11 cellular contexts compared by ENCODE assay signal in the genomic region with DNA sequence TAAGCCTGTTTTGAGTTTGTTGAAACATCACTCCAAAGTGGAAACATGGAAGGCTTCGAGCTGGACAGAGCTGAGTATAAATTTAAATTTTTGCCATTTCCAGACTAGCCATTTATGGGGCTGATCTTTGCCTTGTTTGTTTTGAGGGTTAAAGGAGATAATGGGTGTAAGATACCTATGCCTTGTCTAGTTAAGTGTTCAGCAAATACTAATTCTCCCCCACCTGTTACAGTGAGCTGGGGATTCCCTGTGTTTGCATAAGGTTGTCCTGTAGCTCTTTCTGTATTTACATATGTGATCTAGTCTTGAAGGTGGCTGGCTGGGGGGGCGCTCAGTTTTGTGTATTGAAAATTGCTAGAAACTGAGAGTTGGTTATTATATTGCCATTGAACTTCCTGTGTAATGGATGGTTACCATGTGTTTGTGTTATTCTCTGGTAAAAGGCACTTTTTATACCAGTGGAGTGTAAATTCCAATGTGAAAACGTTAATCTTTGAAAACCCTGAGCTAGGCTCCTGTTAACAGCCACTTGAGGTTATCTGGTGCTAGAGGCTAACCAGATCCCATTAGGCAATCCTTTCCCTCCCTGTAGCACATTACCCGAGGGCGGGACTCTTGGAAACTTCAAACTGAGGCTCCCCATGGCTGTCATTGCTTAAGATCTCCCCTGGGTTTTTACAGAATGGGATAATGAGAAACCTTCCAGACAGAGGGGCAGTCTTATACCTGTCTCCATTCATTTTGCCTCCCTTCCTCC. TPM values are rescaled to one million over a fixed set of nuclear protein-coding genes. Genes with fewer than 3 reads are reported as not detected.
A peak's percentile ranks its signal among the peaks of the same experiment; 100 is the strongest.
DNase-seq lines count a peak whose midpoint lies in the region; ATAC-seq and TF ChIP-seq lines count a peak whose summit lies in the region.
"Had no signal": no experiment of that assay in that cellular context is flagged by ENCODE, and none has a peak within 500 bp of the region (broad histone marks: within the 10 kb centered on the region; RNA-seq: fewer than 3 reads in every experiment).

No MANE protein-coding gene starts in this region.

- H3K27ac ChIP-seq in RWPE1 (peak overlapping the region; percentile 62), lower lobe of right lung (no peak overlapping the region)

- no peak overlapping the region for H3K27ac Mint-ChIP-seq in Calu3 (ENCODE audit: unreplicated experiment)
- no peak overlapping the region for H3K27ac Mint-ChIP-seq in stimulated activated naive B cell treated with anti-CD40 and anti-IgM and Interleukin-4, amounts not matched to agents 10 μg/mL and 1 μg/mL and 100 μg/mL, for 72 hours
- H3K27ac Mint-ChIP-seq in natural killer cell: no peak overlapping the region
- H3K27ac Mint-ChIP-seq: T-helper 17 cell had no signal

- POLR2A ChIA-PET in RWPE1 (lab: Yijun Ruan, JAX; ENCODE audit: low non-redundant PET): no interaction called here

- peaks cover 58% of the 10 kb centered on the region for H3K4me1 Mint-ChIP-seq in Calu3 (ENCODE audit: low read depth, unreplicated experiment)
- peaks cover 0 to 4% of the 10 kb centered on the region in 2 donors for H3K4me1 Mint-ChIP-seq in stimulated activated naive B cell treated with anti-CD40 and anti-IgM and Interleukin-4, amounts not matched to agents 10 μg/mL and 1 μg/mL and 100 μg/mL, for 72 hours
- H3K4me1 Mint-ChIP-seq in natural killer cell: no peaks in the 10 kb centered on the region

- H3K27me3 ChIP-seq in lower lobe of right lung (ENCODE audit: low read depth): no peaks in the 10 kb centered on the region

- TF ChIP-seq CTCF in RWPE1 (conservative IDR thresholded peaks at IDR 0.05; ENCODE audit: low read depth) (no peak), lower lobe of right lung (IDR thresholded peaks at IDR 0.05) (no peak), Calu3 (IDR thresholded peaks at IDR 0.05; ENCODE audit: unreplicated experiment) (no peak), natural killer cell (IDR thresholded peaks at IDR 0.05) (no peak)

- H3K4me3 ChIP-seq in lower lobe of right lung: no peak overlapping the region
- H3K4me3 ChIP-seq: HAP-1, thoracic aorta had no signal

- no TSS peak for BruUV-seq in Calu3 (replicated peaks; lab: Mats Ljungman, UMichigan)

- CTCF ChIA-PET in RWPE1 (lab: Yijun Ruan, JAX) (interaction anchor here (1.2 kb wide), 1 partner anchor 124 kb away, joined by 3 read pairs; no protein-coding TSS in a partner anchor), Calu3 (lab: Charles Lee) (interaction anchor here (0.6 kb wide), 1 partner anchor 148 kb away, joined by 4 read pairs; no protein-coding TSS in a partner anchor)

- H3K4me3 Mint-ChIP-seq in Calu3 (ENCODE audit: low read depth, unreplicated experiment): no peak overlapping the region
- no peak overlapping the region for H3K4me3 Mint-ChIP-seq in stimulated activated naive B cell treated with anti-CD40 and anti-IgM and Interleukin-4, amounts not matched to agents 10 μg/mL and 1 μg/mL and 100 μg/mL, for 72 hours
- no peak overlapping the region for H3K4me3 Mint-ChIP-seq in natural killer cell
- H3K4me3 Mint-ChIP-seq: T-helper 17 cell had no signal

- H3K4me1 ChIP-seq in lower lobe of right lung: peaks cover 59% of the 10 kb centered on the region
- H3K4me1 ChIP-seq: HAP-1 had no signal

- DNase-seq in ELF-1 (ENCODE audit: low read depth, low spot score) (peak; percentile 85), RWPE1 (ENCODE audit: low spot score) (no peak), lower lobe of right lung (no peak), Calu3 (no peak), NOMO-1 treated with dmso at 0.1 percent for 144 hours (lab: John Stamatoyannopoulos, UW; ENCODE audit: unreplicated experiment) (no peak), natural killer cell (no peak)
- no peak for DNase-seq in stimulated activated naive B cell treated with anti-CD40 and anti-IgM and Interleukin-4, amounts not matched to agents 10 μg/mL and 1 μg/mL and 100 μg/mL, for 72 hours
- DNase-seq: T-helper 17 cell had no signal

- ATAC-seq in HG02884 (IDR thresholded peaks at IDR 0.05; ENCODE audit: unreplicated experiment): peak; percentile 44
- peak; percentile 78 to 87 for ATAC-seq in lower lobe of right lung
- no peak for ATAC-seq in stimulated activated naive B cell treated with anti-CD40 and anti-IgM and Interleukin-4, amounts not matched to agents 10 μg/mL and 1 μg/mL and 100 μg/mL, for 72 hours (replicated peaks)
- no peak for ATAC-seq in natural killer cell
- ATAC-seq: T-helper 17 cell had no signal

- H3K27me3 Mint-ChIP-seq in Calu3 (ENCODE audit: unreplicated experiment): no peaks in the 10 kb centered on the region
- H3K27me3 Mint-ChIP-seq in stimulated activated naive B cell treated with anti-CD40 and anti-IgM and Interleukin-4, amounts not matched to agents 10 μg/mL and 1 μg/mL and 100 μg/mL, for 72 hours: peaks cover 0 to 4% of the 10 kb centered on the region in 2 donors
- H3K27me3 Mint-ChIP-seq in natural killer cell (ENCODE audit: low read depth in 2 of 2): peaks cover 5 to 6% of the 10 kb centered on the region in 2 donors

- H3K36me3 Mint-ChIP-seq in Calu3 (ENCODE audit: insufficient read depth, unreplicated experiment) (no peaks in the 10 kb centered on the region), natural killer cell (no peaks in the 10 kb centered on the region)
- H3K36me3 Mint-ChIP-seq in stimulated activated naive B cell treated with anti-CD40 and anti-IgM and Interleukin-4, amounts not matched to agents 10 μg/mL and 1 μg/mL and 100 μg/mL, for 72 hours: no peaks in the 10 kb centered on the region

- H3K9me3 Mint-ChIP-seq in Calu3 (ENCODE audit: low read depth, unreplicated experiment): no peaks in the 10 kb centered on the region
- H3K9me3 Mint-ChIP-seq in stimulated activated naive B cell treated with anti-CD40 and anti-IgM and Interleukin-4, amounts not matched to agents 10 μg/mL and 1 μg/mL and 100 μg/mL, for 72 hours: no peaks in the 10 kb centered on the region
- no peaks in the 10 kb centered on the region for H3K9me3 Mint-ChIP-seq in natural killer cell

- H3K9me3 ChIP-seq in lower lobe of right lung: no peaks in the 10 kb centered on the region
- H3K9me3 ChIP-seq: HAP-1, thoracic aorta had no signal

- intact Hi-C loops in lower lobe of right lung (cut with DNase I): no loop called here
- intact Hi-C loops in Calu3 (cut with micrococcal nuclease; ENCODE audit: unreplicated experiment): no loop called here
- intact Hi-C loops in natural killer cell (cut with micrococcal nuclease): no loop called here

- H3K36me3 ChIP-seq in lower lobe of right lung: no peaks in the 10 kb centered on the region
- H3K36me3 ChIP-seq: HAP-1, thoracic aorta had no signal

RNA-seq across cellular contexts. Expression of gene TANC1, which starts 26.7 kb away (rescaled TPM):
- 39.5 TPM for total RNA-seq in lower lobe of right lung
- 41.2 and 43.3 TPM in 2 replicates for total RNA-seq in Calu3 (2022)
- total RNA-seq in natural killer cell: 1 to 10 TPM in 2 of 3 donors, under 1 TPM in 1; 0.82 to 4.2 (median 1.1) TPM

Comparison
In these comparisons a context has a peak if more than half of its experiments do, and no peak if none do; other contexts are left out.
1. ATAC-seq: peak in HG02884 (single experiment) and lower lobe of right lung (2 of 2); none in stimulated activated naive B cell treated with anti-CD40 and anti-IgM and Interleukin-4, amounts not matched to agents 10 μg/mL and 1 μg/mL and 100 μg/mL, for 72 hours (0 of 2) and natural killer cell (0 of 3).